In genomic region chr1:146036990-146037646, GRCh38 we compare ENCODE assay signal across 1 cellular context.
TF ChIP-seq lines count a peak whose summit lies in the region.

No MANE protein-coding gene starts in this region.

TF ChIP-seq in K562, 482 proteins besides CTCF, POLR2A, EP300 and RAD21 (continued from another document and continues in another):
- TF ChIP-seq CAMTA2 (CRISPR knock-in tag; conservative IDR thresholded peaks at IDR 0.05) (no peak), ZNF280B (CRISPR knock-in tag; IDR thresholded peaks at IDR 0.05) (no peak), GTF3C2 (IDR thresholded peaks at IDR 0.05; ENCODE audit: borderline replicate concordance, extremely low read depth, insufficient read length) (peak; percentile 85), SMARCA5 (IDR thresholded peaks at IDR 0.05) (no peak), ZSCAN29 (IDR thresholded peaks at IDR 0.05) (peak; percentile 60; the same call in 1 of the 2 replicates), SOX6 (IDR thresholded peaks at IDR 0.05) (peak; percentile 48; the same call in 1 of the 2 replicates), MITF (IDR thresholded peaks at IDR 0.05) (no peak), SAP30 (IDR thresholded peaks at IDR 0.05; ENCODE audit: borderline replicate concordance, insufficient read depth, low read depth, low read length, poor library complexity, severe bottlenecking) (peak; percentile 44), TBL1XR1 (IDR thresholded peaks at IDR 0.05; ENCODE audit: low read length in 2 of 2) (peak; percentile 22 to 94; a peak in 2 of 4 replicates), SPI1 (IDR thresholded peaks at IDR 0.05; ENCODE audit: borderline replicate concordance, low read depth, low read length) (peak; percentile 78), LCOR (CRISPR knock-in tag; IDR thresholded peaks at IDR 0.05) (0 out of 2 replicates have a peak, but pooled peaks have one; percentile 30), SMARCB1 (IDR thresholded peaks at IDR 0.05; ENCODE audit: insufficient read length, low read depth) (no peak), PTRF (tag; IDR thresholded peaks at IDR 0.05) (no peak), MCM3 (IDR thresholded peaks at IDR 0.05) (no peak), RBM25 (IDR thresholded peaks at IDR 0.05; ENCODE audit: low read depth, low read length, severe bottlenecking) (no peak), DNMT1 (IDR thresholded peaks at IDR 0.05) (no peak), HMBOX1 (IDR thresholded peaks at IDR 0.05) (peak; percentile 77; the same call in 1 of the 2 replicates), NCOA6 (IDR thresholded peaks at IDR 0.05) (0 out of 2 replicates have a peak, but pooled peaks have one; percentile 41), MYBL2 (IDR thresholded peaks at IDR 0.05; ENCODE audit: low read depth) (no peak), MYBL2 (CRISPR knock-in tag; IDR thresholded peaks at IDR 0.05; ENCODE audit: borderline replicate concordance) (no peak), HNRNPH1 (optimal IDR thresholded peaks at IDR 0.05; ENCODE audit: low read depth, low read length) (no peak), MAFK (IDR thresholded peaks at IDR 0.05; ENCODE audit: low read length) (0 out of 2 replicates have a peak, but pooled peaks have one; percentile 33), ZBTB8A (IDR thresholded peaks at IDR 0.05; ENCODE audit: partially characterized antibody) (peak; percentile 87), THAP12 (CRISPR knock-in tag; IDR thresholded peaks at IDR 0.05) (no peak), ZNF318 (IDR thresholded peaks at IDR 0.05; ENCODE audit: borderline replicate concordance in 1 of 2, low read depth in 1 of 2) (no peak), THRA (IDR thresholded peaks at IDR 0.05) (no peak), ZNF699 (CRISPR knock-in tag; IDR thresholded peaks at IDR 0.05; ENCODE audit: insufficient replicate concordance) (no peak), COPS2 (conservative IDR thresholded peaks at IDR 0.05) (no peak), HNRNPL (IDR thresholded peaks at IDR 0.05; ENCODE audit: low read depth, low read length) (no peak), ZBTB17 (CRISPR knock-in tag; IDR thresholded peaks at IDR 0.05) (0 out of 2 replicates have a peak, but pooled peaks have one; percentile 26), POLR2AphosphoS5 (IDR thresholded peaks at IDR 0.05; ENCODE audit: control insufficient read depth, insufficient read depth, low read depth, low read length) (no peak), ZNF224 (CRISPR knock-in tag; IDR thresholded peaks at IDR 0.05) (no peak), EZH2 (IDR thresholded peaks at IDR 0.05; ENCODE audit: borderline replicate concordance, low read depth, low read length) (no peak), IRF1 (CRISPR knock-in tag; IDR thresholded peaks at IDR 0.05; ENCODE audit: borderline replicate concordance) (peak; percentile 64; the same call in 1 of the 2 replicates), NR2C1 (IDR thresholded peaks at IDR 0.05) (no peak; the same call in 1 of the 2 replicates), NR2C1 (tag; IDR thresholded peaks at IDR 0.05) (no peak), HNRNPLL (IDR thresholded peaks at IDR 0.05; ENCODE audit: low read depth, low read length, poor library complexity, severe bottlenecking) (no peak), ARID3A (IDR thresholded peaks at IDR 0.05; ENCODE audit: borderline replicate concordance, low read depth, low read length) (0 out of 2 replicates have a peak, but pooled peaks have one; percentile 52), EGR1 (conservative IDR thresholded peaks at IDR 0.05) (peak; percentile 41), ATF7 (IDR thresholded peaks at IDR 0.05) (no peak)
